8 cellular contexts compared by ENCODE assay signal in the genomic region with DNA sequence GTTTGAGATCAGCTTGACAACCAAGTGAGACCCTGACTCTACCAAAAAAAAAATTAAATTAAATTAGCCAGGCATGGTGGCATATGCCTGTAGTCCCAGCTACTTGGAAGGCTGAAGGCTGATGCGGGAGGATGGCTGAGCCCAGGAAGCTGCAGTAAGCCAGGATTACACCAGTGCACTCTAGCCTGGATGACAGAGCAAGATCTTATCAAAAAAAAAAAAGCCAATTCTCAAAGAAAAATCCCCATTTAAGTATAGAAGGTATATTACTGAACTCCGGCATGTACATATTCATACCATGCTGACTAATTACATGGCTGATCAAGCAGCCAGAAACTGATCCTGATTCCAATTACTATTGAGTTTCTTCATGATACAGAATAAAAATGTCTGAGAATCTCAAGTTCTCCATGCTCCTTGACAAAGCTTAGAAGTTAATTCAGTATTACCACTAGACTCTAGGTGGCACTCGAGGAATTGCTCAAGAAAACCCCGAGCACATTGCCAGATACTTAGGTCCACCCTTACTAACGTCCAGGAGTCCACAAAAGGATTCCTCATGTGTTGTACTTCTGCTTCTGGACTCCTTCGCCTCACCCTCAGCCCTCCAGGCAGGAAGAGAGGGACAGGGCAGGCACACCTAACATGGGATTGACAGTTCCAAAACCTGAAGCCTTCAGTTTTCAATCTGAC.
DNase-seq lines count a peak whose midpoint lies in the region; ATAC-seq and TF ChIP-seq lines count a peak whose summit lies in the region.

No MANE protein-coding gene starts in this region.

- H3K27ac ChIP-seq in BLaER1 (no peak overlapping the region), PC-9 (peak overlapping the region; percentile 74), esophagus (ENCODE audit: low read depth in 2 of 2, low read length in 1 of 2) (peak overlapping the region; percentile 78 to 84), neuronal stem cell (replicated peaks; ENCODE audit: low read length) (no peak overlapping the region)
- no peak overlapping the region for H3K27ac ChIP-seq in CD4-positive, alpha-beta T cell (ENCODE audit: low read depth, low read length)

- H3K36me3 Mint-ChIP-seq in CD4-positive, alpha-beta T cell (ENCODE audit: low read depth) = no peaks in the 10 kb centered on the region

- no peak overlapping the region for H3K27ac Mint-ChIP-seq in CD4-positive, alpha-beta T cell

- H4K91ac ChIP-seq in neuronal stem cell (ENCODE audit: low read depth, low read length, poor library complexity) = no peak overlapping the region

- peak; percentile 72 for TF ChIP-seq CTCF in PC-9 (conservative IDR thresholded peaks at IDR 0.05)
- TF ChIP-seq CTCF in CD4-positive, alpha-beta T cell (IDR thresholded peaks at IDR 0.05) = no peak

- POLR2A ChIA-PET in PC-9 (lab: Charles Lee; ENCODE audit: unreplicated experiment) = no interaction called here
- POLR2A ChIA-PET in CD4-positive, alpha-beta T cell (lab: Charles Lee) = no interaction called here

- H3K27me3 ChIP-seq in BLaER1 = no peaks in the 10 kb centered on the region
- no peaks in the 10 kb centered on the region for H3K27me3 ChIP-seq in PC-9 (ENCODE audit: insufficient read depth, low read depth)
- H3K27me3 ChIP-seq in esophagus (ENCODE audit: control insufficient read depth in 1 of 2, insufficient read depth in 2 of 2, low read length in 2 of 2) = no peaks in the 10 kb centered on the region
- no peaks in the 10 kb centered on the region for H3K27me3 ChIP-seq in neuronal stem cell (ENCODE audit: control insufficient read depth in 3 of 3, insufficient read depth in 3 of 3, low read depth in 1 of 3, low read length in 3 of 3)
- H3K27me3 ChIP-seq in CD4-positive, alpha-beta T cell (ENCODE audit: control insufficient read depth, insufficient read depth, low read length) = no peaks in the 10 kb centered on the region

- H2AK5ac ChIP-seq in neuronal stem cell (ENCODE audit: low read depth, low read length) = no peak overlapping the region

- H3K4me3 Mint-ChIP-seq in CD4-positive, alpha-beta T cell = no peak overlapping the region

- H3K4me2 ChIP-seq in BLaER1 (peak overlapping the region; percentile 45), PC-9 (peak overlapping the region; percentile 57), neuronal stem cell (ENCODE audit: insufficient read depth, low read length, poor library complexity, severe bottlenecking) (no peak overlapping the region)

- H3K4me3 ChIP-seq in BLaER1 (no peak overlapping the region), PC-9 (no peak overlapping the region), esophagus (ENCODE audit: low read depth in 1 of 2, low read length in 2 of 2) (no peak overlapping the region), neuronal stem cell (ENCODE audit: low read length in 2 of 2) (no peak overlapping the region)

- H3K14ac ChIP-seq in neuronal stem cell (ENCODE audit: low read length) = no peak overlapping the region

- CTCF ChIA-PET in PC-9 (lab: Charles Lee) = interaction anchor here (0.6 to 1.2 kb wide), 5 partner anchors 65 to 412 kb away, joined by 3 to 6 read pairs (median 3); no protein-coding TSS in a partner anchor
- CTCF ChIA-PET in CD4-positive, alpha-beta T cell (lab: Charles Lee) = interaction anchor here (0.6 kb wide), 1 partner anchor 434 kb away, joined by 4 read pairs; no protein-coding TSS in a partner anchor

- WGBS in esophagus, 2 donors = 16 to 20% methylated on average over 6 of the region's 6 CpGs
- WGBS in neuronal stem cell (ENCODE audit: extremely low coverage in 2 of 2, insufficient read length in 2 of 2, insufficient replicate concordance in 1 of 2), 2 donors = no CpG with 5 or more reads among the region's 6 CpGs

- H3K23ac ChIP-seq in neuronal stem cell (ENCODE audit: low read depth, low read length, poor library complexity) = no peak overlapping the region

- H2BK120ac ChIP-seq in neuronal stem cell (ENCODE audit: low read depth, low read length) = no peak overlapping the region

- H3K9me3 ChIP-seq in BLaER1 (no peaks in the 10 kb centered on the region), PC-9 (ENCODE audit: insufficient read depth, low read depth) (no peaks in the 10 kb centered on the region), esophagus (ENCODE audit: control insufficient read depth in 2 of 2, insufficient read depth in 1 of 2, low read depth in 1 of 2, low read length in 1 of 2) (no peaks in the 10 kb centered on the region), neuronal stem cell (replicated peaks in 1 of 2; ENCODE audit: control insufficient read depth in 2 of 2, insufficient read depth in 1 of 2, low read depth in 1 of 2, low read length in 2 of 2) (no peaks in the 10 kb centered on the region)
- no peaks in the 10 kb centered on the region for H3K9me3 ChIP-seq in CD4-positive, alpha-beta T cell (ENCODE audit: control insufficient read depth, low read length)

- DNase-seq in PC-9 = peak; percentile 66 to 84
- DNase-seq in neuronal stem cell (ENCODE audit: low spot score) = peak; percentile 30
- no peak for DNase-seq in CD4-positive, alpha-beta T cell
- no peak for DNase-seq in DMS79 (lab: John Stamatoyannopoulos, UW)

- H3K4me1 Mint-ChIP-seq in CD4-positive, alpha-beta T cell (ENCODE audit: low read depth) = no peaks in the 10 kb centered on the region

- ATAC-seq in GM19043 (IDR thresholded peaks at IDR 0.05; ENCODE audit: low read depth, unreplicated experiment) (peak; percentile 74), HG03280 (IDR thresholded peaks at IDR 0.05; ENCODE audit: unreplicated experiment) (peak; percentile 70)
- ATAC-seq in CD4-positive, alpha-beta T cell (ENCODE audit: poor library complexity) = no peak

- H3K36me3 ChIP-seq in BLaER1 (0 out of 2 replicates have a peak, but pooled peaks cover 4% of the 10 kb centered on the region), PC-9 (ENCODE audit: low read depth) (no peaks in the 10 kb centered on the region), esophagus (ENCODE audit: control insufficient read depth in 2 of 2, insufficient read depth in 2 of 2, low read length in 1 of 2) (peaks cover 0 to 1% of the 10 kb centered on the region in 2 donors), neuronal stem cell (replicated peaks in 1 of 2; ENCODE audit: control insufficient read depth in 2 of 2, insufficient read depth in 2 of 2, low read length in 2 of 2) (no peaks in the 10 kb centered on the region)

- H2BK15ac ChIP-seq in neuronal stem cell (ENCODE audit: low read length) = no peak overlapping the region

- H3K9ac ChIP-seq in BLaER1 = no peak overlapping the region
- no peak overlapping the region for H3K9ac ChIP-seq in neuronal stem cell (ENCODE audit: low read depth, low read length, poor library complexity)

- no peak overlapping the region for H3K18ac ChIP-seq in neuronal stem cell (ENCODE audit: low read length)

- H2AFZ ChIP-seq in PC-9 = no peak overlapping the region
- H2AFZ ChIP-seq in neuronal stem cell (ENCODE audit: low read length) = no peak overlapping the region

- peaks cover 50% of the 10 kb centered on the region for H3K4me1 ChIP-seq in BLaER1
- peaks cover 25% of the 10 kb centered on the region for H3K4me1 ChIP-seq in PC-9 (replicated peaks; ENCODE audit: insufficient read depth)
- peaks cover 0 to 2% of the 10 kb centered on the region in 2 donors for H3K4me1 ChIP-seq in esophagus (ENCODE audit: control insufficient read depth in 2 of 2, insufficient read depth in 2 of 2, low read length in 1 of 2)
- H3K4me1 ChIP-seq in neuronal stem cell (ENCODE audit: control insufficient read depth in 2 of 2, insufficient read depth in 1 of 2, low read depth in 1 of 2, low read length in 2 of 2) = peaks cover 2 to 8% of the 10 kb centered on the region in 2 donors

- H3K27me3 Mint-ChIP-seq in CD4-positive, alpha-beta T cell = peaks cover 3% of the 10 kb centered on the region

- intact Hi-C loops in PC-9 (cut with micrococcal nuclease; ENCODE audit: unreplicated experiment) = loop anchor here (1.0 to 5.0 kb wide), 8 partner anchors 56 to 552 kb away; partner anchors contain the start of gene CREM
- intact Hi-C loops in CD4-positive, alpha-beta T cell (cut with DNase I, micrococcal nuclease) = no loop called here

- peaks cover 38% of the 10 kb centered on the region for H3K79me2 ChIP-seq in PC-9 (ENCODE audit: low read depth)

- no peak overlapping the region for H2BK5ac ChIP-seq in neuronal stem cell (ENCODE audit: low read length)

- 0 out of 2 replicates have a peak, but pooled peaks cover 9% of the 10 kb centered on the region for H3F3A ChIP-seq in PC-9 (ENCODE audit: insufficient read depth, low read depth)

- H3K4ac ChIP-seq in neuronal stem cell (ENCODE audit: low read length) = no peak overlapping the region

- no peaks in the 10 kb centered on the region for H3K9me2 ChIP-seq in PC-9 (ENCODE audit: insufficient read depth)

- peaks cover 73% of the 10 kb centered on the region for H4K20me1 ChIP-seq in BLaER1
- H4K20me1 ChIP-seq in PC-9 (ENCODE audit: insufficient read depth) = no peaks in the 10 kb centered on the region

- H2BK12ac ChIP-seq in neuronal stem cell (ENCODE audit: low read length) = no peak overlapping the region

- peaks cover 2% of the 10 kb centered on the region for H3K79me1 ChIP-seq in neuronal stem cell (ENCODE audit: low read depth, low read length)

- no TSS peak for BruUV-seq in PC-9 (replicated peaks; lab: Mats Ljungman, UMichigan)

- H4K8ac ChIP-seq in neuronal stem cell (ENCODE audit: low read depth, low read length) = no peak overlapping the region

- H3K9me3 Mint-ChIP-seq in CD4-positive, alpha-beta T cell = no peaks in the 10 kb centered on the region

Comparison
In these comparisons a context has a peak if more than half of its experiments do, and no peak if none do; other contexts are left out.
1. H3K27ac ChIP-seq: peak in PC-9 (single experiment) and esophagus (2 of 2); none in BLaER1 (single experiment), neuronal stem cell (single experiment) and CD4-positive, alpha-beta T cell (single experiment).
2. DNase-seq: peak in PC-9 (2 of 2) and neuronal stem cell (single experiment); none in CD4-positive, alpha-beta T cell (0 of 10) and DMS79 (single experiment).